In the genomic region with DNA sequence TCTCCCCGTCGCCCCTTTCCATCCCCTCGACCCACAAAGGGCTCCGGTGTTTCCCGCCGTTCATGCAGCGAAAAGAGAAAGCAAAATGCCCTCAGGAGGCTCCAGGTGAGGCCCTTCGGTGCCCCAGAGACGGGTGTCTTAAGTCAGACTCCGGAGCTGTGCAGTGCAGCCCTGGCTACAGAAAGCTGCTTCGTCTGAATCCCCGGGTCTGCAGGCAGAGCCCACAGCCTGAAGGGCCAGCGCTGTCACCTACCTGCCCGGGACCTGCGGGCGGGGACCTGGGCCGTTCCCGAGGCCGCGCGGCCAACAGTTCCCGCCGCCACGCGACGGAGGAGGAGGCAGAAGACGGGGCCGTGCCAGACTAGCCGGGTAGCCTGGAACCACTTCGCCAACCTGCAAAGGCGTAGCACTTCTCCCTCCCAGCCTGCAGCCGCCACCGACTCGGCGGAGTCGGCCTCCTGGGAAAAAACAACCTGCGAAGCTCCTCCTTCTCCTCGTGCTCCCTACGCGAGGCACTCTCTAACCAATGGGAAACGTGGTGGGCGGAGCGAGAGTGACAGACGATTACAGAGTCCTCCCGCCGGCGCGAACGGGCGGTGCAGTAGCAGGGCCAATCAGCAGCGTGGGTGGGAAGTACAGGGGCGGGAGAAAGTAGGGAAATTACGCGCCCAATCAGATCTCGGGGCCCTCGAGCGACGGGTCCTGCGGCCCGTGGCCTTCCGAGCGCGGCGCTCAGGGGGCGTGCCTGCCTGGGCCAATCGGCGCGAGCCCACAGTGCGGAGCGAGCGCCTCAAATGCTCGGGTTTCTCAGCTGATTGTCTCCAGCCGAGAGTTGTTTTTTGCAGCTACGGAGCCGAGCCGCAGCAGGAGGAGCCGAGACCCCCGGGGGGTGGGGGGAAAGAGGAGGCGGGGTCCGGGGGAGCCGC, we compare ENCODE assay signal across 8 cellular contexts. TPM values are rescaled to one million over a fixed set of nuclear protein-coding genes. Genes with fewer than 3 reads are reported as not detected.
A peak's percentile ranks its signal among the peaks of the same experiment; 100 is the strongest.
DNase-seq lines count a peak whose midpoint lies in the region; ATAC-seq and TF ChIP-seq lines count a peak whose summit lies in the region.

A gene with protein sequence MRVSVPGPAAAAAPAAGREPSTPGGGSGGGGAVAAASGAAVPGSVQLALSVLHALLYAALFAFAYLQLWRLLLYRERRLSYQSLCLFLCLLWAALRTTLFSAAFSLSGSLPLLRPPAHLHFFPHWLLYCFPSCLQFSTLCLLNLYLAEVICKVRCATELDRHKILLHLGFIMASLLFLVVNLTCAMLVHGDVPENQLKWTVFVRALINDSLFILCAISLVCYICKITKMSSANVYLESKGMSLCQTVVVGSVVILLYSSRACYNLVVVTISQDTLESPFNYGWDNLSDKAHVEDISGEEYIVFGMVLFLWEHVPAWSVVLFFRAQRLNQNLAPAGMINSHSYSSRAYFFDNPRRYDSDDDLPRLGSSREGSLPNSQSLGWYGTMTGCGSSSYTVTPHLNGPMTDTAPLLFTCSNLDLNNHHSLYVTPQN (plus strand): TSS at position 774 of the 926 bp plus-strand sequence. CDS start 312 bp downstream, outside the sequence.
A gene with protein sequence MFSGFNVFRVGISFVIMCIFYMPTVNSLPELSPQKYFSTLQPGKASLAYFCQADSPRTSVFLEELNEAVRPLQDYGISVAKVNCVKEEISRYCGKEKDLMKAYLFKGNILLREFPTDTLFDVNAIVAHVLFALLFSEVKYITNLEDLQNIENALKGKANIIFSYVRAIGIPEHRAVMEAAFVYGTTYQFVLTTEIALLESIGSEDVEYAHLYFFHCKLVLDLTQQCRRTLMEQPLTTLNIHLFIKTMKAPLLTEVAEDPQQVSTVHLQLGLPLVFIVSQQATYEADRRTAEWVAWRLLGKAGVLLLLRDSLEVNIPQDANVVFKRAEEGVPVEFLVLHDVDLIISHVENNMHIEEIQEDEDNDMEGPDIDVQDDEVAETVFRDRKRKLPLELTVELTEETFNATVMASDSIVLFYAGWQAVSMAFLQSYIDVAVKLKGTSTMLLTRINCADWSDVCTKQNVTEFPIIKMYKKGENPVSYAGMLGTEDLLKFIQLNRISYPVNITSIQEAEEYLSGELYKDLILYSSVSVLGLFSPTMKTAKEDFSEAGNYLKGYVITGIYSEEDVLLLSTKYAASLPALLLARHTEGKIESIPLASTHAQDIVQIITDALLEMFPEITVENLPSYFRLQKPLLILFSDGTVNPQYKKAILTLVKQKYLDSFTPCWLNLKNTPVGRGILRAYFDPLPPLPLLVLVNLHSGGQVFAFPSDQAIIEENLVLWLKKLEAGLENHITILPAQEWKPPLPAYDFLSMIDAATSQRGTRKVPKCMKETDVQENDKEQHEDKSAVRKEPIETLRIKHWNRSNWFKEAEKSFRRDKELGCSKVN (minus strand): TSS at position 443 of the 926 bp plus-strand sequence. CDS start 8,948 bp downstream, outside the sequence.

- intact Hi-C loops in heart left ventricle (cut with DNase I) = loop anchor here in 7 of 10 donors (2.0 to 10.0 kb wide), 6 partner anchors 140 to 240 kb away; a partner anchor contains a TSS
- intact Hi-C loops in transverse colon (cut with DNase I; ENCODE audit: low total_unique reads) = no loop called here

- in situ Hi-C loops in GM13976 (cut with MboI; ENCODE audit: low sequenced_read_pairs, unreplicated experiment) (no loop called here), transverse colon (cut with MboI; ENCODE audit: low pct_ligation_motif_present in 1 of 4, low pct_unique_long_range_greater_than_20kb in 1 of 4, low sequenced_read_pairs in 3 of 4) (no loop called here)

- no peak within 1 kb of the TSS for H2BK12ac ChIP-seq in trophoblast cell (ENCODE audit: low read length)

- H3K23ac ChIP-seq in trophoblast cell (ENCODE audit: low read length) = no peak within 1 kb of the TSS

- ATAC-seq in HG02852 (IDR thresholded peaks at IDR 0.05; ENCODE audit: unreplicated experiment) (peak; percentile 95), heart left ventricle (peak; percentile 98 to 100 (median 99))

- H2BK5ac ChIP-seq in trophoblast cell (ENCODE audit: low read depth, low read length, poor library complexity) = no peak within 1 kb of the TSS

- WGBS in heart left ventricle, 4 donors = 0 to 1% (median 1%) methylated on average over 49 to 81 of the region's 81 CpGs
- no CpG with 5 or more reads among the region's 81 CpGs for WGBS in trophoblast cell (ENCODE audit: extremely low coverage, insufficient coverage, insufficient read length)
- 0% methylated on average over 22 to 57 of the region's 81 CpGs for WGBS in transverse colon (ENCODE audit: low coverage in 1 of 2), 2 donors

- H3K9ac ChIP-seq in trophoblast cell (ENCODE audit: low read length) = peak within 1 kb of the TSS; percentile 57

- H3K27ac ChIP-seq in heart left ventricle = peak within 1 kb of the TSS; percentile 53 to 96 (median 80)
- peak within 1 kb of the TSS; percentile 60 for H3K27ac ChIP-seq in trophoblast cell (ENCODE audit: low read depth, low read length)
- H3K27ac ChIP-seq in transverse colon = peak within 1 kb of the TSS; percentile 91 to 99 (median 94)

- H3K79me2 ChIP-seq in trophoblast cell (ENCODE audit: control insufficient read depth, insufficient read depth, low read length, poor library complexity) = no peaks in the 10 kb centered on the region

- peak within 1 kb of the TSS; percentile 64 to 91 (median 78) for H3K4me3 ChIP-seq in heart left ventricle
- peak within 1 kb of the TSS; percentile 87 for H3K4me3 ChIP-seq in trophoblast cell (ENCODE audit: low read depth, low read length)
- H3K4me3 ChIP-seq in transverse colon = peak within 1 kb of the TSS; percentile 76 to 94 (median 83)

- no peak for TF ChIP-seq EP300 in transverse colon (IDR thresholded peaks at IDR 0.05; ENCODE audit: low read depth)

- H3K9me3 ChIP-seq in heart left ventricle (no peaks in the 10 kb centered on the region), trophoblast cell (ENCODE audit: insufficient read depth, low read depth, low read length) (no peaks in the 10 kb centered on the region), transverse colon (no peaks in the 10 kb centered on the region)

- no peaks in the 10 kb centered on the region for H3K79me1 ChIP-seq in trophoblast cell (ENCODE audit: low read length)

- H3K18ac ChIP-seq in trophoblast cell (ENCODE audit: low read length) = no peak within 1 kb of the TSS

- no peak within 1 kb of the TSS for H4K12ac ChIP-seq in trophoblast cell (ENCODE audit: low read depth, low read length)

- peak within 1 kb of the TSS; percentile 91 for H2AFZ ChIP-seq in trophoblast cell (ENCODE audit: insufficient read depth, low read length, poor library complexity)

- no peaks in the 10 kb centered on the region for H3K27me3 ChIP-seq in heart left ventricle
- H3K27me3 ChIP-seq in trophoblast cell (ENCODE audit: insufficient read depth, low read length) = no peaks in the 10 kb centered on the region
- no peaks in the 10 kb centered on the region for H3K27me3 ChIP-seq in transverse colon

- no peak within 1 kb of the TSS for H4K91ac ChIP-seq in trophoblast cell (ENCODE audit: low read depth, low read length)

- H3K4ac ChIP-seq in trophoblast cell (ENCODE audit: low read depth, low read length) = no peak within 1 kb of the TSS

- peak; percentile 98 for DNase-seq in GM13976 (ENCODE audit: low spot score)
- DNase-seq in NCI-H1436 treated with DMSO at 0.1 percent for 48 hours (lab: John Stamatoyannopoulos, UW) = peak; percentile 98
- peak; percentile 100 for DNase-seq in T follicular helper cell (ENCODE audit: low read depth)
- peak; percentile 99 for DNase-seq in amniotic epithelial cell (ENCODE audit: low read depth)
- DNase-seq in heart left ventricle = peak; percentile 99 to 100 (median 100)
- peak; percentile 100 for DNase-seq in trophoblast cell
- DNase-seq in transverse colon = peak; percentile 100

- H2BK120ac ChIP-seq in trophoblast cell (ENCODE audit: insufficient read depth, low read length, poor library complexity) = no peak within 1 kb of the TSS

- peak within 1 kb of the TSS; percentile 6 for H3K14ac ChIP-seq in trophoblast cell (ENCODE audit: low read length)

- no peak within 1 kb of the TSS for H2AK5ac ChIP-seq in trophoblast cell (ENCODE audit: low read length)

- H3K36me3 ChIP-seq in heart left ventricle (no peaks in the 10 kb centered on the region), trophoblast cell (ENCODE audit: control insufficient read depth in 1 of 2, insufficient read depth in 2 of 2, low read length in 2 of 2) (no peaks in the 10 kb centered on the region), transverse colon (no peaks in the 10 kb centered on the region)

- H3K4me2 ChIP-seq in trophoblast cell (ENCODE audit: low read length) = peak within 1 kb of the TSS; percentile 98

- TF ChIP-seq POLR2A in heart left ventricle (IDR thresholded peaks at IDR 0.05) (peak; percentile 97 to 98), transverse colon (IDR thresholded peaks at IDR 0.05) (peak; percentile 92)

- peak within 1 kb of the TSS; percentile 40 for H4K8ac ChIP-seq in trophoblast cell (ENCODE audit: low read depth, low read length)

- H3K4me1 ChIP-seq in heart left ventricle (peaks cover 0 to 30% (median 17%) of the 10 kb centered on the region in 12 donors), trophoblast cell (ENCODE audit: control insufficient read depth in 1 of 2, insufficient read depth in 2 of 2, low read length in 2 of 2) (peaks cover 0 to 2% of the 10 kb centered on the region in 2 experiments), transverse colon (peaks cover 17 to 28% (median 22%) of the 10 kb centered on the region in 4 donors)

- no peak for TF ChIP-seq CTCF in GM13976 (IDR thresholded peaks at IDR 0.05; ENCODE audit: borderline replicate concordance, control extremely low read depth, extremely low read depth, insufficient read depth, missing control alignments)
- no peak for TF ChIP-seq CTCF in heart left ventricle (IDR thresholded peaks at IDR 0.05)
- no peak for TF ChIP-seq CTCF in transverse colon (IDR thresholded peaks at IDR 0.05)

RNA-seq across cellular contexts. Expression of the first gene that starts in this region (rescaled TPM):
- total RNA-seq in heart left ventricle (1 to 10 TPM in 5 of 9 donors, under 1 TPM in 4; 0.67 to 1.9 (median 1.1) TPM), transverse colon (1 to 10 TPM in 1 of 4 donors, under 1 TPM in 3; 0.27 to 2.6 (median 0.36) TPM)
- polyA plus RNA-seq in heart left ventricle = 1 to 10 TPM in 1 of 2 donors, under 1 TPM in 1; 0.61 to 1.4 TPM
- polyA plus RNA-seq in trophoblast cell (2013) = 1.4 and 1.6 TPM in 2 replicates

RNA-seq across cellular contexts. Expression of the second gene that starts in this region (rescaled TPM):
- total RNA-seq in heart left ventricle = 1 to 10 TPM; 3.4 to 7.1 (median 4.1) TPM
- 1 to 10 TPM in 1 of 2 donors, under 1 TPM in 1; 0.72 to 2.3 TPM for polyA plus RNA-seq in heart left ventricle
- 3.2 and 3.4 TPM in 2 replicates for polyA plus RNA-seq in trophoblast cell (2013)
- total RNA-seq in transverse colon = 10 to 100 TPM in 1 of 4 donors, 1 to 10 TPM in 2, not detected in 1; 5.6 to 11.1 (median 7.1) TPM

Comparison
In these comparisons a context has a peak if more than half of its experiments do, and no peak if none do; other contexts are left out.
1. Peak in every context shown above with its lines: DNase-seq, ATAC-seq, H3K4me3 ChIP-seq and H3K27ac ChIP-seq.